In genomic region chrX:32269877-32270276, GRCh38 we compare ENCODE assay signal across 24 cellular contexts.
"Had no signal": no experiment of that assay in that cellular context is flagged by ENCODE, and none has a peak within 500 bp of the region (broad histone marks: within the 10 kb centered on the region; RNA-seq: fewer than 3 reads in every experiment).

No MANE protein-coding gene starts in this region.

- DNase-seq: activated CD4-positive, alpha-beta memory T cell treated with anti-CD3 and anti-CD28 coated beads, Interleukin-2, amount 10 ng/mL, durations not matched to agents 7 days and 5 days; activated CD4-positive, alpha-beta T cell treated with anti-CD3 and anti-CD28 coated beads for 36 hours; activated CD4-positive, alpha-beta T cell treated with anti-CD3 and anti-CD28 coated beads, Interleukin-2, amount 10 ng/mL, durations not matched to agents 24 days and 14 days; activated CD4-positive, CD25-positive, alpha-beta regulatory T cell; activated CD4-positive, CD25-positive, alpha-beta regulatory T cell treated with anti-CD3 and anti-CD28 coated beads, Interleukin-2, amount 50 U/mL, for 72 hours; activated CD8-positive, alpha-beta memory T cell treated with anti-CD3 and anti-CD28 coated beads, Interleukin-2, amount 50 U/mL, for 48 hours; activated gamma-delta T cell; activated naive CD4-positive, alpha-beta T cell; activated naive CD4-positive, alpha-beta T cell treated with anti-CD3 and anti-CD28 coated beads, Interleukin-2, amount 10 ng/mL, durations not matched to agents 7 days and 5 days; activated naive CD8-positive, alpha-beta T cell treated with anti-CD3 and anti-CD28 coated beads, Interleukin-2, amount 10 ng/mL, durations not matched to agents 7 days and 5 days; activated T-cell treated with anti-CD3 and anti-CD28 coated beads for 4 hours; activated T-cell treated with anti-CD3 and anti-CD28 coated beads, Interleukin-2, amount 50 U/mL, for 24 hours; activated T-cell treated with anti-CD3 and anti-CD28 coated beads, Interleukin-2, amount 50 U/mL, for 72 hours; body of pancreas; central memory CD4-positive, alpha-beta T cell; cerebellar nuclear complex; colonic mucosa; effector CD8-positive, alpha-beta T cell; esophagus squamous epithelium; T-helper 1 cell; T-helper 17 cell; T1000 had no signal

- H3K9me3 ChIP-seq: body of pancreas, colonic mucosa, esophagus squamous epithelium had no signal

- H3K4me3 ChIP-seq: body of pancreas, colonic mucosa, esophagus squamous epithelium had no signal

- H3K27me3 ChIP-seq: body of pancreas, colonic mucosa, esophagus squamous epithelium had no signal

- H3K27ac ChIP-seq: body of pancreas, colonic mucosa, epithelial cell of prostate, esophagus squamous epithelium had no signal

- H3K4me1 ChIP-seq: body of pancreas, colonic mucosa, esophagus squamous epithelium had no signal

- H3K36me3 ChIP-seq: colonic mucosa, esophagus squamous epithelium had no signal

- ATAC-seq: activated CD4-positive, alpha-beta T cell treated with anti-CD3 and anti-CD28 coated beads for 36 hours; activated naive CD4-positive, alpha-beta T cell treated with anti-CD3 and anti-CD28 coated beads, Interleukin-2, amount 50 U/mL, for 72 hours; activated T-cell treated with anti-CD3 and anti-CD28 coated beads, Interleukin-2, amount 50 U/mL, for 72 hours; body of pancreas; T-helper 17 cell had no signal
